In genomic region chr3:174363256-174363655, GRCh38 we compare ENCODE assay signal across 21 cellular contexts.
DNase-seq lines count a peak whose midpoint lies in the region; TF ChIP-seq lines count a peak whose summit lies in the region.
"Had no signal": no experiment of that assay in that cellular context is flagged by ENCODE, and none has a peak within 500 bp of the region (broad histone marks: within the 10 kb centered on the region; RNA-seq: fewer than 3 reads in every experiment).

No MANE protein-coding gene starts in this region.

- peaks cover 1% of the 10 kb centered on the region for H3K4me1 Mint-ChIP-seq in progenitor cell of endocrine pancreas (ENCODE audit: low read depth)
- H3K4me1 Mint-ChIP-seq: B cell, IgD-negative memory B cell had no signal

- no peak overlapping the region for H3K27ac Mint-ChIP-seq in progenitor cell of endocrine pancreas
- H3K27ac Mint-ChIP-seq: B cell, IgD-negative memory B cell had no signal

- H3K27me3 Mint-ChIP-seq in progenitor cell of endocrine pancreas = no peaks in the 10 kb centered on the region
- H3K27me3 Mint-ChIP-seq: B cell, IgD-negative memory B cell had no signal

- TF ChIP-seq CTCF in fibroblast of the aortic adventitia (IDR thresholded peaks at IDR 0.05; ENCODE audit: insufficient read depth, low read length) = no peak
- TF ChIP-seq CTCF in progenitor cell of endocrine pancreas (IDR thresholded peaks at IDR 0.05; ENCODE audit: unreplicated experiment) = no peak

- H3K36me3 Mint-ChIP-seq in progenitor cell of endocrine pancreas (ENCODE audit: insufficient read depth) = no peaks in the 10 kb centered on the region
- H3K36me3 Mint-ChIP-seq: IgD-negative memory B cell had no signal

- peaks cover under 1% of the 10 kb centered on the region for H3K9me3 Mint-ChIP-seq in progenitor cell of endocrine pancreas (ENCODE audit: low read depth)
- H3K9me3 Mint-ChIP-seq: IgD-negative memory B cell had no signal

- DNase-seq in Caki2 (ENCODE audit: low read depth) = peak; percentile 33
- DNase-seq in astrocyte of the hippocampus (ENCODE audit: low read depth, low spot score) = peak; percentile 42
- DNase-seq in fibroblast of the aortic adventitia (ENCODE audit: low read depth) = peak; percentile 42
- peak; percentile 41 for DNase-seq in renal cortical epithelial cell (ENCODE audit: low read depth)
- no peak for DNase-seq in medulla oblongata (ENCODE audit: extremely low spot score)
- DNase-seq in NCI-H524 treated with DMSO at 0.1 percent for 48 hours (lab: John Stamatoyannopoulos, UW) = no peak
- DNase-seq in progenitor cell of endocrine pancreas (ENCODE audit: low spot score, unreplicated experiment) = no peak
- no peak for DNase-seq in HPDE6-E6E7 (ENCODE audit: extremely low spot score)
- DNase-seq: EL, GF-D8, MG63, NCI-H1417 treated with DMSO at 0.1 percent for 48 hours, NCI-H1930, NCI-H510A, NCI-H748 treated with DMSO at 0.1 percent for 48 hours, PC-9, RPMI8226, SHP77 had no signal

- H3K4me3 ChIP-seq in fibroblast of the aortic adventitia (ENCODE audit: low read depth, low read length) = no peak overlapping the region
- H3K4me3 ChIP-seq: MG63, PC-9, SK-N-MC had no signal

- no peak overlapping the region for H3K4me3 Mint-ChIP-seq in progenitor cell of endocrine pancreas (ENCODE audit: low read depth)
- H3K4me3 Mint-ChIP-seq: B cell, IgD-negative memory B cell had no signal

- in situ Hi-C loops in Caki2 (cut with HindIII; ENCODE audit: low pct_unique_long_range_greater_than_20kb, low sequenced_read_pairs) = no loop called here

Comparison
In these comparisons a context has a peak if more than half of its experiments do, and no peak if none do; other contexts are left out.
1. DNase-seq: peak in Caki2 (single experiment), astrocyte of the hippocampus (single experiment), fibroblast of the aortic adventitia (single experiment) and renal cortical epithelial cell (single experiment); none in medulla oblongata (single experiment), NCI-H524 treated with DMSO at 0.1 percent for 48 hours (single experiment), progenitor cell of endocrine pancreas (single experiment) and HPDE6-E6E7 (single experiment).